In the genomic region with DNA sequence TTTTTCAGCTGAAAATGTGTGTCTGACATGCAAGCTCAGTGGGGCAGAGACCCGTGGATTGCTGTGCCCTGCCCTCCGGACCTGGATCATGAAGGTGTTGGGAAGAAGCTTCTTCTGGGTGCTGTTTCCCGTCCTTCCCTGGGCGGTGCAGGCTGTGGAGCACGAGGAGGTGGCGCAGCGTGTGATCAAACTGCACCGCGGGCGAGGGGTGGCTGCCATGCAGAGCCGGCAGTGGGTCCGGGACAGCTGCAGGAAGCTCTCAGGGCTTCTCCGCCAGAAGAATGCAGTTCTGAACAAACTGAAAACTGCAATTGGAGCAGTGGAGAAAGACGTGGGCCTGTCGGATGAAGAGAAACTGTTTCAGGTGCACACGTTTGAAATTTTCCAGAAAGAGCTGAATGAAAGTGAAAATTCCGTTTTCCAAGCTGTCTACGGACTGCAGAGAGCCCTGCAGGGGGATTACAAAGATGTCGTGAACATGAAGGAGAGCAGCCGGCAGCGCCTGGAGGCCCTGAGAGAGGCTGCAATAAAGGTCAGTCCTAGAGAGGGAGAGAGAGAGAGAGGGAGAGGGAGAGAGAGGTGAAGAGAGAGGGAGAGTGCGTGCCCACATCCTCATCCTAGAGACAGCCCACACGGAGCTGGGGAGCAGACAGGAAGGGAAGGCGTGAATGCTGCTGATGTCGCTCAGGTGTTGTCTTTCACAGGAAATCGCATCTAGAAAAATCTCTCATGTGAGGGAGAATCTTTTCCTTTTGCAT, we compare ENCODE assay signal across 11 cellular contexts. TPM values are rescaled to one million over a fixed set of nuclear protein-coding genes. Genes with fewer than 3 reads are reported as not detected.
DNase-seq lines count a peak whose midpoint lies in the region; ATAC-seq and TF ChIP-seq lines count a peak whose summit lies in the region.
"Had no signal": no experiment of that assay in that cellular context is flagged by ENCODE, and none has a peak within 500 bp of the region (broad histone marks: within the 10 kb centered on the region; RNA-seq: fewer than 3 reads in every experiment).

No MANE protein-coding gene starts in this region.

- H3K36me3 Mint-ChIP-seq in CD4-positive, alpha-beta memory T cell = peaks cover 28 to 42% of the 10 kb centered on the region in 2 donors
- peaks cover 37% of the 10 kb centered on the region for H3K36me3 Mint-ChIP-seq in endodermal cell (ENCODE audit: low read depth)
- peaks cover 16% of the 10 kb centered on the region for H3K36me3 Mint-ChIP-seq in natural killer cell

- H3K4me1 Mint-ChIP-seq in CD4-positive, alpha-beta memory T cell = peaks cover 23 to 56% (median 35%) of the 10 kb centered on the region in 4 donors
- H3K4me1 Mint-ChIP-seq in endodermal cell = peaks cover 36% of the 10 kb centered on the region
- peaks cover 33 to 37% of the 10 kb centered on the region in 2 donors for H3K4me1 Mint-ChIP-seq in natural killer cell

- H3K36me3 ChIP-seq in CD4-positive, alpha-beta memory T cell (ENCODE audit: insufficient read depth, low read length) = peaks cover 19% of the 10 kb centered on the region
- H3K36me3 ChIP-seq in HUES64 (ENCODE audit: insufficient read depth, low read length) (peaks cover 52% of the 10 kb centered on the region), endodermal cell (ENCODE audit: control insufficient read depth, insufficient read depth, low read length) (peaks cover 54% of the 10 kb centered on the region)

- no peaks in the 10 kb centered on the region for H3K27me3 Mint-ChIP-seq in CD4-positive, alpha-beta memory T cell
- H3K27me3 Mint-ChIP-seq in endodermal cell (ENCODE audit: insufficient read depth) (no peaks in the 10 kb centered on the region), natural killer cell (ENCODE audit: low read depth in 2 of 2) (no peaks in the 10 kb centered on the region)

- no peak for ATAC-seq in natural killer cell
- ATAC-seq in HG02588 (IDR thresholded peaks at IDR 0.05; ENCODE audit: unreplicated experiment) = no peak
- no peak for ATAC-seq in HG03571 (IDR thresholded peaks at IDR 0.05; ENCODE audit: unreplicated experiment)
- no peak for ATAC-seq in GM21576 (IDR thresholded peaks at IDR 0.05; ENCODE audit: unreplicated experiment)
- ATAC-seq in HG03280 (IDR thresholded peaks at IDR 0.05; ENCODE audit: unreplicated experiment) = no peak

- no peaks in the 10 kb centered on the region for H3K9me3 ChIP-seq in CD4-positive, alpha-beta memory T cell (ENCODE audit: control insufficient read depth in 1 of 2, low read length in 2 of 2)
- H3K9me3 ChIP-seq in HUES64 (ENCODE audit: insufficient read depth, low read depth, low read length) (no peaks in the 10 kb centered on the region), endodermal cell (ENCODE audit: control insufficient read depth, low read length) (no peaks in the 10 kb centered on the region)

- no peaks in the 10 kb centered on the region for H3K9me3 Mint-ChIP-seq in CD4-positive, alpha-beta memory T cell
- H3K9me3 Mint-ChIP-seq in endodermal cell (no peaks in the 10 kb centered on the region), natural killer cell (no peaks in the 10 kb centered on the region)

- intact Hi-C loops in CD4-positive, alpha-beta memory T cell (cut with micrococcal nuclease) = no loop called here
- intact Hi-C loops in natural killer cell (cut with micrococcal nuclease) = no loop called here

- H3K27me3 ChIP-seq in CD4-positive, alpha-beta memory T cell (ENCODE audit: insufficient read depth, low read length) = no peaks in the 10 kb centered on the region
- H3K27me3 ChIP-seq in HUES64 (ENCODE audit: insufficient read depth, low read length) (no peaks in the 10 kb centered on the region), endodermal cell (ENCODE audit: control insufficient read depth, insufficient read depth, low read length, poor library complexity, severe bottlenecking) (no peaks in the 10 kb centered on the region)

- DNase-seq in CD4-positive, alpha-beta memory T cell = no peak
- DNase-seq in endodermal cell (peak; percentile 80), natural killer cell (no peak)
- DNase-seq: activated gamma-delta T cell treated with Interleukin-2 at 50 U/mL for 16 hours, DMS79, NCI-H1092 had no signal

- H3K27ac ChIP-seq in CD4-positive, alpha-beta memory T cell (ENCODE audit: low read depth, low read length) = no peak overlapping the region
- peak overlapping the region; percentile 38 for H3K27ac ChIP-seq in HUES64 (ENCODE audit: low read depth, low read length)
- H3K27ac ChIP-seq in endodermal cell (ENCODE audit: low read depth, low read length) = no peak overlapping the region

- POLR2A ChIA-PET in CD4-positive, alpha-beta memory T cell (lab: Charles Lee; ENCODE audit: partially characterized antibody) = no interaction called here

- WGBS in HUES64 = 23% methylated on average over 25 of the region's 26 CpGs
- WGBS in endodermal cell (ENCODE audit: insufficient coverage in 1 of 2, insufficient read length in 1 of 2), 2 experiments = 34 to 39% methylated on average over 21 to 26 of the region's 26 CpGs

- H3K4me3 ChIP-seq in CD4-positive, alpha-beta memory T cell (ENCODE audit: low read length in 2 of 2) = no peak overlapping the region
- H3K4me3 ChIP-seq in HUES64 (ENCODE audit: low read length) (peak overlapping the region; percentile 40), endodermal cell (ENCODE audit: low read length) (peak overlapping the region; percentile 55)

- peak overlapping the region in 6 of 8 donors; percentile 1 to 62 (median 46) for H3K4me3 Mint-ChIP-seq in CD4-positive, alpha-beta memory T cell
- peak overlapping the region; percentile 16 for H3K4me3 Mint-ChIP-seq in endodermal cell
- H3K4me3 Mint-ChIP-seq in natural killer cell = no peak overlapping the region

- CTCF ChIA-PET in CD4-positive, alpha-beta memory T cell (lab: Charles Lee; ENCODE audit: partially characterized antibody) = no interaction called here

- H3K4me1 ChIP-seq in CD4-positive, alpha-beta memory T cell (ENCODE audit: insufficient read depth, low read length) = peaks cover 45% of the 10 kb centered on the region
- peaks cover 42% of the 10 kb centered on the region for H3K4me1 ChIP-seq in HUES64 (ENCODE audit: insufficient read depth, low read length)
- H3K4me1 ChIP-seq in endodermal cell (ENCODE audit: control insufficient read depth, insufficient read depth, low read length) = no peaks in the 10 kb centered on the region

- peak overlapping the region; percentile 11 to 95 (median 58) for H3K27ac Mint-ChIP-seq in CD4-positive, alpha-beta memory T cell
- peak overlapping the region; percentile 59 for H3K27ac Mint-ChIP-seq in endodermal cell
- H3K27ac Mint-ChIP-seq in natural killer cell = peak overlapping the region; percentile 43 to 70

- TF ChIP-seq CTCF in endodermal cell (conservative IDR thresholded peaks at IDR 0.05) = no peak
- no peak for TF ChIP-seq CTCF in natural killer cell (IDR thresholded peaks at IDR 0.05)

- H3K9ac ChIP-seq in HUES64 (ENCODE audit: low read depth, low read length) (0 out of 2 replicates have a peak overlapping the region, but pooled peaks have one; percentile 18), endodermal cell (ENCODE audit: extremely low read depth, low read length, poor library complexity, severe bottlenecking) (peak overlapping the region; percentile 11)

RNA-seq across cellular contexts. Expression of gene DCUN1D2, which starts 5.2 kb away (rescaled TPM):
- total RNA-seq in CD4-positive, alpha-beta memory T cell = 10 to 100 TPM; 31.9 to 34.8 TPM
- polyA plus RNA-seq in CD4-positive, alpha-beta memory T cell = 1 to 10 TPM; 6.6 to 9.8 TPM
- 13.8 TPM for polyA plus RNA-seq in HUES64 (2013, experiment 1 of 2)
- 15.3 TPM for polyA plus RNA-seq in HUES64 (2013, experiment 2 of 2)
- total RNA-seq in endodermal cell = 10 to 100 TPM; 35.8 to 44.7 TPM
- 23.4 TPM for polyA plus RNA-seq in endodermal cell (2013, experiment 1 of 2)
- 23.9 TPM for polyA plus RNA-seq in endodermal cell (2013, experiment 2 of 2)
- total RNA-seq in natural killer cell = 10 to 100 TPM; 26.1 to 33.9 (median 27.1) TPM

RNA-seq across cellular contexts. Expression of gene ADPRHL1, which starts 42.4 kb away (rescaled TPM):
- total RNA-seq in CD4-positive, alpha-beta memory T cell = 1 to 10 TPM; 1.3 to 1.5 TPM
- polyA plus RNA-seq in CD4-positive, alpha-beta memory T cell = under 1 TPM in 1 of 2 donors, not detected in 1; 0.09 TPM
- 0.85 TPM for polyA plus RNA-seq in HUES64 (2013, experiment 1 of 2)
- 0.82 TPM for polyA plus RNA-seq in HUES64 (2013, experiment 2 of 2)
- total RNA-seq in endodermal cell (1 to 10 TPM; 1.6 to 2.9 TPM), natural killer cell (under 1 TPM; 0.56 to 0.93 (median 0.72) TPM)
- polyA plus RNA-seq in endodermal cell (2013, experiment 1 of 2) = 2.7 TPM
- polyA plus RNA-seq in endodermal cell (2013, experiment 2 of 2) = 3.2 TPM

Comparison
In these comparisons a context has a peak if more than half of its experiments do, and no peak if none do; other contexts are left out.
1. H3K4me3 ChIP-seq: peak in HUES64 (single experiment) and endodermal cell (single experiment); none in CD4-positive, alpha-beta memory T cell (0 of 2).
2. Peak in every context shown above with its lines, with median percentiles within 50 percentile points of each other: H3K27ac Mint-ChIP-seq.